Comparison of ENCODE assay signal across 1 cellular context in the genomic region with DNA sequence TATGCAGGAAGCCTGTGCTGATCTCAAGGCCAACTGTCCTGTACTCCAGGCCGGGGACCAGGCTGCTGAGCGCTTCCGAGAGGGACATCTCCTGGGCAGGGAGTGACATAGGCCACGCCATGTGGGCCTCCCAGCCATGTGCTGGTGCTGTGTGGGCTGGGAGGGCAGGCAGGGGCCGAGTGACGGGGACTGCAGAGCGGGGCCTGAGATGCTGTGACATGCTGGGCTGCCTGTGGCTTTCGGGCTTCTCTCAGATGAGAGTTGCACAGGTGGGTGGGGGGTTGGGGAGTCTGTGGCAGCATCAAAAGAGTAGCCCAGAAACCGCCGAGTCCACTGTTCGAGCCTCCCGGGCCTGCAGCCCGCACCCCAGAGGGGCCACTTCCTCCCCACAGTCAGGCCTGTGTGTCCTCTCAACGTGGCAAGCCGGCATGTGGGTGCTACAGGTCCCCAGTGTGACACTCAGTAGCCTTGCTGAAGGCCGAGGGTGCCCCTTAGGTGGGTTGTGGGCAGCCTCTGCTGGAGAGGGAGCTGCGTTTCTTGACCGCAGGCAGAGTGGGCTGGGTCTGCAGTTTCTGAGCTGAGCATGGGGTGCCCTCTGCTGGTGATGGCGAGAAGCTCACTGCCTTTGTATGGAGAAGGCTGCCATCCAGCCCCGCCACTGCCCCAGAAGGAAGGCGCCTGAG.
TF ChIP-seq lines count a peak whose summit lies in the region.

No MANE protein-coding gene starts in this region.

TF ChIP-seq in HepG2, 621 proteins besides CTCF, POLR2A, EP300 and RAD21 (continued from another document and continues in another):
- TF ChIP-seq GPN1 (CRISPR knock-in tag; IDR thresholded peaks at IDR 0.05; ENCODE audit: borderline replicate concordance), result no peak
- TF ChIP-seq ATM (IDR thresholded peaks at IDR 0.05; ENCODE audit: borderline replicate concordance), result no peak
- TF ChIP-seq KLF13 (CRISPR knock-in tag; IDR thresholded peaks at IDR 0.05), result no peak
- no peak for TF ChIP-seq IKZF1 (IDR thresholded peaks at IDR 0.05)
- TF ChIP-seq ZNF441 (CRISPR knock-in tag; IDR thresholded peaks at IDR 0.05; ENCODE audit: borderline replicate concordance), result no peak
- peak; percentile 51 for TF ChIP-seq PTBP1 (IDR thresholded peaks at IDR 0.05; ENCODE audit: low read depth, low read length, poor library complexity, severe bottlenecking)
- no peak for TF ChIP-seq ISX (CRISPR knock-in tag; conservative IDR thresholded peaks at IDR 0.05)
- TF ChIP-seq TBX2 (CRISPR knock-in tag; IDR thresholded peaks at IDR 0.05; ENCODE audit: borderline replicate concordance), result no peak
- TF ChIP-seq, protein P1, sequence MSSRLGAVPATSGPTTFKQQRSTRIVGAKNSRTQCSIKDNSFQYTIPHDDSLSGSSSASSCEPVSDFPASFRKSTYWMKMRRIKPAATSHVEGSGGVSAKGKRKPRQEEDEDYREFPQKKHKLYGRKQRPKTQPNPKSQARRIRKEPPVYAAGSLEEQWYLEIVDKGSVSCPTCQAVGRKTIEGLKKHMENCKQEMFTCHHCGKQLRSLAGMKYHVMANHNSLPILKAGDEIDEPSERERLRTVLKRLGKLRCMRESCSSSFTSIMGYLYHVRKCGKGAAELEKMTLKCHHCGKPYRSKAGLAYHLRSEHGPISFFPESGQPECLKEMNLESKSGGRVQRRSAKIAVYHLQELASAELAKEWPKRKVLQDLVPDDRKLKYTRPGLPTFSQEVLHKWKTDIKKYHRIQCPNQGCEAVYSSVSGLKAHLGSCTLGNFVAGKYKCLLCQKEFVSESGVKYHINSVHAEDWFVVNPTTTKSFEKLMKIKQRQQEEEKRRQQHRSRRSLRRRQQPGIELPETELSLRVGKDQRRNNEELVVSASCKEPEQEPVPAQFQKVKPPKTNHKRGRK (CRISPR knock-in tag; IDR thresholded peaks at IDR 0.05), result no peak
- no peak for TF ChIP-seq JUNB (CRISPR knock-in tag; IDR thresholded peaks at IDR 0.05; ENCODE audit: borderline replicate concordance)
- no peak for TF ChIP-seq GABPA (IDR thresholded peaks at IDR 0.05; ENCODE audit: low read depth, low read length)
- no peak for TF ChIP-seq GABPA (CRISPR knock-in tag; IDR thresholded peaks at IDR 0.05; ENCODE audit: low read depth)
- no peak for TF ChIP-seq ZNF567 (CRISPR knock-in tag; IDR thresholded peaks at IDR 0.05; ENCODE audit: borderline replicate concordance)
- TF ChIP-seq ZBED4 (CRISPR knock-in tag; IDR thresholded peaks at IDR 0.05; ENCODE audit: borderline replicate concordance), result 0 out of 2 replicates have a peak, but pooled peaks have one; percentile 31
- TF ChIP-seq ZBTB7A (CRISPR knock-in tag; IDR thresholded peaks at IDR 0.05), result peak; percentile 37; the same call in 1 of the 2 replicates
- TF ChIP-seq ZNF143 (CRISPR knock-in tag; IDR thresholded peaks at IDR 0.05), result no peak
- no peak for TF ChIP-seq ZNF781 (CRISPR knock-in tag; IDR thresholded peaks at IDR 0.05; ENCODE audit: borderline replicate concordance, not compliant biosample characterization)
- TF ChIP-seq BCL6 (CRISPR knock-in tag; IDR thresholded peaks at IDR 0.05), result no peak
- TF ChIP-seq CHD2 (IDR thresholded peaks at IDR 0.05; ENCODE audit: low read depth, low read length), result no peak
- no peak for TF ChIP-seq NCOA1 (CRISPR knock-in tag; IDR thresholded peaks at IDR 0.05)
- TF ChIP-seq RNF219 (CRISPR knock-in tag; IDR thresholded peaks at IDR 0.05), result no peak
- no peak for TF ChIP-seq ZNF598 (CRISPR knock-in tag; IDR thresholded peaks at IDR 0.05; ENCODE audit: borderline replicate concordance)
- TF ChIP-seq ZFP82 (CRISPR knock-in tag; IDR thresholded peaks at IDR 0.05; ENCODE audit: borderline replicate concordance), result no peak
- no peak for TF ChIP-seq ZNF17 (CRISPR knock-in tag; IDR thresholded peaks at IDR 0.05)
- no peak for TF ChIP-seq ZNF547 (CRISPR knock-in tag; IDR thresholded peaks at IDR 0.05)
- no peak for TF ChIP-seq ZNF562 (CRISPR knock-in tag; IDR thresholded peaks at IDR 0.05; ENCODE audit: borderline replicate concordance)
- TF ChIP-seq NONO (IDR thresholded peaks at IDR 0.05), result no peak
- TF ChIP-seq NONO (CRISPR knock-in tag; conservative IDR thresholded peaks at IDR 0.05), result peak; percentile 36
- TF ChIP-seq, protein P2, sequence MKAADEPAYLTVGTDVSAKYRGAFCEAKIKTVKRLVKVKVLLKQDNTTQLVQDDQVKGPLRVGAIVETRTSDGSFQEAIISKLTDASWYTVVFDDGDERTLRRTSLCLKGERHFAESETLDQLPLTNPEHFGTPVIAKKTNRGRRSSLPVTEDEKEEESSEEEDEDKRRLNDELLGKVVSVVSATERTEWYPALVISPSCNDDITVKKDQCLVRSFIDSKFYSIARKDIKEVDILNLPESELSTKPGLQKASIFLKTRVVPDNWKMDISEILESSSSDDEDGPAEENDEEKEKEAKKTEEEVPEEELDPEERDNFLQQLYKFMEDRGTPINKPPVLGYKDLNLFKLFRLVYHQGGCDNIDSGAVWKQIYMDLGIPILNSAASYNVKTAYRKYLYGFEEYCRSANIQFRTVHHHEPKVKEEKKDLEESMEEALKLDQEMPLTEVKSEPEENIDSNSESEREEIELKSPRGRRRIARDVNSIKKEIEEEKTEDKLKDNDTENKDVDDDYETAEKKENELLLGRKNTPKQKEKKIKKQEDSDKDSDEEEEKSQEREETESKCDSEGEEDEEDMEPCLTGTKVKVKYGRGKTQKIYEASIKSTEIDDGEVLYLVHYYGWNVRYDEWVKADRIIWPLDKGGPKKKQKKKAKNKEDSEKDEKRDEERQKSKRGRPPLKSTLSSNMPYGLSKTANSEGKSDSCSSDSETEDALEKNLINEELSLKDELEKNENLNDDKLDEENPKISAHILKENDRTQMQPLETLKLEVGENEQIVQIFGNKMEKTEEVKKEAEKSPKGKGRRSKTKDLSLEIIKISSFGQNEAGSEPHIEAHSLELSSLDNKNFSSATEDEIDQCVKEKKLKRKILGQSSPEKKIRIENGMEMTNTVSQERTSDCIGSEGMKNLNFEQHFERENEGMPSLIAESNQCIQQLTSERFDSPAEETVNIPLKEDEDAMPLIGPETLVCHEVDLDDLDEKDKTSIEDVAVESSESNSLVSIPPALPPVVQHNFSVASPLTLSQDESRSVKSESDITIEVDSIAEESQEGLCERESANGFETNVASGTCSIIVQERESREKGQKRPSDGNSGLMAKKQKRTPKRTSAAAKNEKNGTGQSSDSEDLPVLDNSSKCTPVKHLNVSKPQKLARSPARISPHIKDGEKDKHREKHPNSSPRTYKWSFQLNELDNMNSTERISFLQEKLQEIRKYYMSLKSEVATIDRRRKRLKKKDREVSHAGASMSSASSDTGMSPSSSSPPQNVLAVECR (CRISPR knock-in tag; IDR thresholded peaks at IDR 0.05; ENCODE audit: borderline replicate concordance), result peak; percentile 30; the same call in 1 of the 2 replicates
- no peak for TF ChIP-seq NFE2L2 (IDR thresholded peaks at IDR 0.05; ENCODE audit: low read length)
- no peak for TF ChIP-seq SIX1 (CRISPR knock-in tag; IDR thresholded peaks at IDR 0.05; ENCODE audit: borderline replicate concordance)
- TF ChIP-seq ZFX (CRISPR knock-in tag; IDR thresholded peaks at IDR 0.05; ENCODE audit: low read depth), result peak; percentile 16; the same call in 1 of the 2 replicates
- TF ChIP-seq ZNF407 (CRISPR knock-in tag; IDR thresholded peaks at IDR 0.05; ENCODE audit: not compliant biosample characterization), result no peak
- TF ChIP-seq AKAP8 (CRISPR knock-in tag; IDR thresholded peaks at IDR 0.05), result no peak
- no peak for TF ChIP-seq ZNF576 (CRISPR knock-in tag; IDR thresholded peaks at IDR 0.05)
